Comparison of ENCODE assay signal across 17 cellular contexts in the genomic region with DNA sequence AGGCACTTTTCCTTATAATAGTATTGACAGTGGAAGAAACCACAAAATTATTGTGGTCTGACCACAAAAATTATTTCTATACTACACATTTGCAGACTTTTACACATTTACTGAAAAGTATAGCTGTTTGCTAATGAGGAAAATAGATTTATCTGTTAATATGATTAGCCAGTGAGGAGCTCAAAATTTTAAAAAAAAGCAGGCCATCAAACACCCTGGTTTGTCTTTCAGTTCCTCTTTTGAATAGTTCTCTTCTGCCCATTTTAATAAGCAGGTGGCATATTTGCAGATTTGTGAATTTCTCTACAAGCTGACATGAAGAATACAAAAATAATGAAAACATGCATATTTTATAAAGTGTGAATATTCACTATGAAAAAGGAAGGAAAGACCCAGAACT. TPM values are rescaled to one million over a fixed set of nuclear protein-coding genes. Genes with fewer than 3 reads are reported as not detected.
DNase-seq lines count a peak whose midpoint lies in the region; ATAC-seq and TF ChIP-seq lines count a peak whose summit lies in the region.
"Had no signal": no experiment of that assay in that cellular context is flagged by ENCODE, and none has a peak within 500 bp of the region (broad histone marks: within the 10 kb centered on the region; RNA-seq: fewer than 3 reads in every experiment).

No MANE protein-coding gene starts in this region.

- H4K12ac ChIP-seq in trophoblast cell (ENCODE audit: low read depth, low read length) = no peak overlapping the region

- peak overlapping the region; percentile 67 for H3K4me2 ChIP-seq in OCI-LY3 (ENCODE audit: low read length)
- no peak overlapping the region for H3K4me2 ChIP-seq in trophoblast cell (ENCODE audit: low read length)
- H3K4me2 ChIP-seq: GM23338, SK-N-SH had no signal

- H3K4me1 Mint-ChIP-seq in osteocyte (ENCODE audit: unreplicated experiment) = peaks cover 54% of the 10 kb centered on the region

- H2BK5ac ChIP-seq in trophoblast cell (ENCODE audit: low read depth, low read length, poor library complexity) = no peak overlapping the region

- H3K9me3 ChIP-seq in OCI-LY3 (ENCODE audit: insufficient read depth, low read length) = no peaks in the 10 kb centered on the region
- H3K9me3 ChIP-seq in trophoblast cell (ENCODE audit: insufficient read depth, low read depth, low read length) = no peaks in the 10 kb centered on the region
- H3K9me3 ChIP-seq: SK-N-SH had no signal

- H3K9ac ChIP-seq in OCI-LY3 (ENCODE audit: low read length) (peak overlapping the region; percentile 25), trophoblast cell (ENCODE audit: low read length) (no peak overlapping the region)
- H3K9ac ChIP-seq: SK-N-SH had no signal

- H3K4me3 ChIP-seq in OCI-LY3 (ENCODE audit: low read length) (peak overlapping the region; percentile 46), trophoblast cell (ENCODE audit: low read depth, low read length) (no peak overlapping the region)
- H3K4me3 ChIP-seq: GM23338 had no signal

- no peak overlapping the region for H3K4me3 Mint-ChIP-seq in osteocyte (ENCODE audit: unreplicated experiment)
- H3K4me3 Mint-ChIP-seq: GM23338 had no signal

- H3K4me1 ChIP-seq in OCI-LY3 (ENCODE audit: low read length) (peaks cover 60% of the 10 kb centered on the region), trophoblast cell (ENCODE audit: control insufficient read depth in 1 of 2, insufficient read depth in 2 of 2, low read length in 2 of 2) (peaks cover 0 to 3% of the 10 kb centered on the region in 2 experiments)

- peak overlapping the region; percentile 24 for H3K27ac Mint-ChIP-seq in osteocyte (ENCODE audit: unreplicated experiment)
- H3K27ac Mint-ChIP-seq: GM23338 had no signal

- in situ Hi-C loops in GM13977 (cut with MboI; ENCODE audit: low pct_unique_long_range_greater_than_20kb, low sequenced_read_pairs, unreplicated experiment) = no loop called here

- H3K27ac ChIP-seq in OCI-LY3 (ENCODE audit: low read length) (peak overlapping the region; percentile 74), trophoblast cell (ENCODE audit: low read depth, low read length) (no peak overlapping the region)

- no peak overlapping the region for H3K14ac ChIP-seq in trophoblast cell (ENCODE audit: low read length)

- H4K20me1 ChIP-seq in OCI-LY3 (ENCODE audit: insufficient read depth, low read length) = peaks cover 3% of the 10 kb centered on the region; the same call in 1 of the 2 replicates

- H2AFZ ChIP-seq in OCI-LY3 (ENCODE audit: low read depth, low read length) (no peak overlapping the region), trophoblast cell (ENCODE audit: insufficient read depth, low read length, poor library complexity) (no peak overlapping the region)
- H2AFZ ChIP-seq: GM23338 had no signal

- peak; percentile 50 for ATAC-seq in HG03175 (IDR thresholded peaks at IDR 0.05; ENCODE audit: unreplicated experiment)
- no peak for ATAC-seq in HG03097 (IDR thresholded peaks at IDR 0.05; ENCODE audit: low FRiP score, unreplicated experiment)
- ATAC-seq: GM23338 had no signal

- no peak overlapping the region for H4K91ac ChIP-seq in trophoblast cell (ENCODE audit: low read depth, low read length)

- no peaks in the 10 kb centered on the region for H3K27me3 Mint-ChIP-seq in osteocyte (ENCODE audit: unreplicated experiment)
- H3K27me3 Mint-ChIP-seq: CD4-positive, alpha-beta memory T cell had no signal

- H2BK120ac ChIP-seq in trophoblast cell (ENCODE audit: insufficient read depth, low read length, poor library complexity) = no peak overlapping the region

- H3K4ac ChIP-seq in trophoblast cell (ENCODE audit: low read depth, low read length) = no peak overlapping the region

- no peak overlapping the region for H4K8ac ChIP-seq in trophoblast cell (ENCODE audit: low read depth, low read length)

- DNase-seq in GM13977 (ENCODE audit: low spot score) (peak; percentile 26), osteocyte (ENCODE audit: extremely low spot score, unreplicated experiment) (no peak), GF-D8 (lab: John Stamatoyannopoulos, UW) (no peak), trophoblast cell (no peak), NCI-H774 (lab: John Stamatoyannopoulos, UW) (no peak)
- DNase-seq: activated CD4-positive, CD25-positive, alpha-beta regulatory T cell treated with anti-CD3 and anti-CD28 coated beads, Interleukin-2, amount 50 U/mL, for 72 hours; amniotic stem cell; CD4-positive, alpha-beta memory T cell; mesendoderm; NCI-H1694; occipital lobe; SK-N-SH; stimulated activated CD4-positive, alpha-beta T cell treated with anti-CD3 and anti-CD28 coated beads, Interleukin-12 subunit alpha, Interleukin-12 subunit beta, amount 100 ng/mL, for 4 hours had no signal

- H3K18ac ChIP-seq in trophoblast cell (ENCODE audit: low read length) = no peak overlapping the region

- H2BK12ac ChIP-seq in trophoblast cell (ENCODE audit: low read length) = no peak overlapping the region

- H3K23ac ChIP-seq in trophoblast cell (ENCODE audit: low read length) = no peak overlapping the region

- peaks cover 19% of the 10 kb centered on the region for H3K36me3 ChIP-seq in OCI-LY3 (replicated peaks; ENCODE audit: low read depth, low read length)
- H3K36me3 ChIP-seq in trophoblast cell (ENCODE audit: control insufficient read depth in 1 of 2, insufficient read depth in 2 of 2, low read length in 2 of 2) = peaks cover 0 to 2% of the 10 kb centered on the region in 2 experiments

- TF ChIP-seq CTCF in GM13977 (IDR thresholded peaks at IDR 0.05; ENCODE audit: extremely low read depth, insufficient read depth, missing control alignments) = no peak
- no peak for TF ChIP-seq CTCF in OCI-LY3 (IDR thresholded peaks at IDR 0.05; ENCODE audit: low read depth, low read length)
- no peak for TF ChIP-seq CTCF in osteocyte (IDR thresholded peaks at IDR 0.05)

- no peaks in the 10 kb centered on the region for H3K9me3 Mint-ChIP-seq in osteocyte (ENCODE audit: unreplicated experiment)
- H3K9me3 Mint-ChIP-seq: CD4-positive, alpha-beta memory T cell; GM23338 had no signal

- no peaks in the 10 kb centered on the region for H3K27me3 ChIP-seq in OCI-LY3 (ENCODE audit: low read depth, low read length)
- H3K27me3 ChIP-seq in trophoblast cell (ENCODE audit: insufficient read depth, low read length) = no peaks in the 10 kb centered on the region

- peaks cover 10% of the 10 kb centered on the region for H3K36me3 Mint-ChIP-seq in osteocyte (ENCODE audit: unreplicated experiment)

- H2AK5ac ChIP-seq in trophoblast cell (ENCODE audit: low read length) = no peak overlapping the region

- H3K79me1 ChIP-seq in trophoblast cell (ENCODE audit: low read length) = no peaks in the 10 kb centered on the region

- peaks cover 88% of the 10 kb centered on the region for H3K79me2 ChIP-seq in OCI-LY3 (ENCODE audit: low read length)
- peaks cover 11% of the 10 kb centered on the region for H3K79me2 ChIP-seq in trophoblast cell (ENCODE audit: control insufficient read depth, insufficient read depth, low read length, poor library complexity)

RNA-seq across cellular contexts. Expression of gene OSBPL11, which starts 5.6 kb away (rescaled TPM):
- 14.0 and 14.4 TPM in 2 replicates for total RNA-seq in osteocyte
- polyA plus RNA-seq in trophoblast cell (2013) = 15.1 and 16.2 TPM in 2 replicates
